In the genomic region with DNA sequence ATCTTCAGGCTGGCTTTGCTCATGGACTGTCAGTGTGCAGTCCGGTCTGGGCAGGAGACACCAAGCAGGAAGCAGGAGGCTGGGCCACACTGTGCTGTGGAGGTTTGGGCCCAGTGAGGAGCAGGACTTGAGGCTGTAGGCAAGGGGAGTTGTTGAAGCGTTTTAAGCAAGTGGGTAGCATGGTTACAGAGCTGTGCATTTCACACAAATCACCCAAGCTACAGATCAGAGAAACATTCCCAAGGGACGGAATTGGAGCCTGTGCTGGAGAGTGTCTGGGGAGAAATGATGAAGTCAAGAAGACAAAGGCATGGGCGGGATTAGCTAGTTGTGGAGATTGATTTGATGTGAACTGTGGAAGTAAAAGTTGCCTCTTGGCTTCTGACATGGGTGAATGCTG, we compare ENCODE assay signal across 29 cellular contexts.
DNase-seq lines count a peak whose midpoint lies in the region; TF ChIP-seq lines count a peak whose summit lies in the region.
"Had no signal": no experiment of that assay in that cellular context is flagged by ENCODE, and none has a peak within 500 bp of the region (broad histone marks: within the 10 kb centered on the region; RNA-seq: fewer than 3 reads in every experiment).

No MANE protein-coding gene starts in this region.

- H3K27ac ChIP-seq in mammary epithelial cell (ENCODE audit: insufficient read depth, low read depth, low read length): no peak overlapping the region
- no peak overlapping the region for H3K27ac ChIP-seq in breast epithelium
- no peak overlapping the region for H3K27ac ChIP-seq in spleen
- H3K27ac ChIP-seq in tibial artery: no peak overlapping the region
- H3K27ac ChIP-seq: cardiac muscle cell, prostate gland, right lobe of liver, transverse colon had no signal

- dilution Hi-C loops in mammary epithelial cell (cut with HindIII; ENCODE audit: low sequenced_read_pairs): loop anchor here (10.0 kb wide), 1 partner anchor 82 kb away; no protein-coding TSS in a partner anchor

- no peaks in the 10 kb centered on the region for H3K9me3 Mint-ChIP-seq in activated naive CD8-positive, alpha-beta T cell treated with anti-CD3 and anti-CD28 coated beads for 36 hours
- H3K9me3 Mint-ChIP-seq: activated CD4-positive, alpha-beta memory T cell treated with anti-CD3 and anti-CD28 coated beads for 36 hours; activated naive CD4-positive, alpha-beta T cell treated with anti-CD3 and anti-CD28 coated beads, Interleukin-2, amount 50 U/mL, for 72 hours; naive thymus-derived CD8-positive, alpha-beta T cell had no signal

- H3K36me3 Mint-ChIP-seq in activated naive CD8-positive, alpha-beta T cell treated with anti-CD3 and anti-CD28 coated beads for 36 hours: no peaks in the 10 kb centered on the region
- H3K36me3 Mint-ChIP-seq: activated CD4-positive, alpha-beta memory T cell treated with anti-CD3 and anti-CD28 coated beads for 36 hours; activated naive CD4-positive, alpha-beta T cell treated with anti-CD3 and anti-CD28 coated beads, Interleukin-2, amount 50 U/mL, for 72 hours had no signal

- TF ChIP-seq POLR2A in breast epithelium (IDR thresholded peaks at IDR 0.05): no peak
- TF ChIP-seq POLR2A in spleen (IDR thresholded peaks at IDR 0.05): no peak

- BruUV-seq in mammary epithelial cell (replicated peaks; lab: Mats Ljungman, UMichigan): no TSS peak

- H3K4me1 Mint-ChIP-seq in activated naive CD8-positive, alpha-beta T cell treated with anti-CD3 and anti-CD28 coated beads for 36 hours: no peaks in the 10 kb centered on the region

- H3K36me3 ChIP-seq in mammary epithelial cell (ENCODE audit: insufficient read depth, low read length) (no peaks in the 10 kb centered on the region), breast epithelium (no peaks in the 10 kb centered on the region), spleen (peaks cover 0 to 2% (median 0%) of the 10 kb centered on the region in 6 donors), tibial artery (no peaks in the 10 kb centered on the region)
- H3K36me3 ChIP-seq: cardiac muscle cell, prostate gland, right lobe of liver, transverse colon had no signal

- no peaks in the 10 kb centered on the region for H3K79me2 ChIP-seq in mammary epithelial cell (ENCODE audit: insufficient read depth, low read length)

- H3K4me2 ChIP-seq in mammary epithelial cell (ENCODE audit: insufficient read depth, low read depth, low read length): peak overlapping the region; percentile 3

- 98% methylated on average over 4 of the region's 4 CpGs for WGBS in mammary epithelial cell (ENCODE audit: low coverage, missing lambda C conversion rate)
- WGBS in spleen, 5 donors: 80 to 92% (median 89%) methylated on average over 4 of the region's 4 CpGs

- CTCF ChIA-PET in mammary epithelial cell (lab: Charles Lee; ENCODE audit: low non-redundant PET): no interaction called here

- in situ Hi-C loops in mammary epithelial cell (cut with MboI; ENCODE audit: low sequenced_read_pairs in 2 of 2): loop anchor here in 1 of 2 donors (10.0 kb wide), 1 partner anchor 152 kb away; a partner anchor contains a TSS

- H3K9me3 ChIP-seq in mammary epithelial cell (replicated peaks; ENCODE audit: insufficient read depth, low read length) (no peaks in the 10 kb centered on the region), breast epithelium (no peaks in the 10 kb centered on the region), spleen (no peaks in the 10 kb centered on the region), tibial artery (no peaks in the 10 kb centered on the region)
- H3K9me3 ChIP-seq: prostate gland, right lobe of liver, transverse colon had no signal

- H3K4me3 ChIP-seq in mammary epithelial cell (replicated peaks in 1 of 3; ENCODE audit: insufficient read depth in 1 of 3, low read depth in 2 of 3, low read length in 3 of 3) (no peak overlapping the region), breast epithelium (no peak overlapping the region), spleen (no peak overlapping the region), tibial artery (no peak overlapping the region)
- H3K4me3 ChIP-seq: cardiac muscle cell, prostate gland, right lobe of liver, transverse colon had no signal

- peaks cover 10% of the 10 kb centered on the region for H3K4me1 ChIP-seq in mammary epithelial cell (ENCODE audit: insufficient read depth, low read length)
- no peaks in the 10 kb centered on the region for H3K4me1 ChIP-seq in breast epithelium
- no peaks in the 10 kb centered on the region for H3K4me1 ChIP-seq in spleen
- no peaks in the 10 kb centered on the region for H3K4me1 ChIP-seq in tibial artery
- H3K4me1 ChIP-seq: prostate gland, right lobe of liver, transverse colon had no signal

- peak overlapping the region; percentile 29 for H2AFZ ChIP-seq in mammary epithelial cell (ENCODE audit: low read depth, low read length)

- intact Hi-C loops in mammary epithelial cell (cut with micrococcal nuclease) (no loop called here), breast epithelium (cut with DNase I; ENCODE audit: low total_unique reads) (no loop called here), spleen (cut with DNase I; ENCODE audit: low total_unique reads) (no loop called here), tibial artery (cut with DNase I; ENCODE audit: low total_unique reads) (no loop called here)

- H4K20me1 ChIP-seq in mammary epithelial cell (ENCODE audit: insufficient read depth, low read length): no peaks in the 10 kb centered on the region

- H3K9ac ChIP-seq in mammary epithelial cell (ENCODE audit: insufficient read depth, low read length): no peak overlapping the region

- H3K27ac Mint-ChIP-seq in activated naive CD8-positive, alpha-beta T cell treated with anti-CD3 and anti-CD28 coated beads for 36 hours: no peak overlapping the region
- H3K27ac Mint-ChIP-seq: activated CD4-positive, alpha-beta memory T cell treated with anti-CD3 and anti-CD28 coated beads for 36 hours; activated naive CD4-positive, alpha-beta T cell treated with anti-CD3 and anti-CD28 coated beads, Interleukin-2, amount 50 U/mL, for 72 hours; B cell had no signal

- TF ChIP-seq CTCF in mammary epithelial cell (conservative IDR thresholded peaks at IDR 0.05 in 1 of 2, IDR thresholded peaks at IDR 0.05 in 1 of 2; ENCODE audit: extremely low read depth in 1 of 2, insufficient read depth in 1 of 2, low read depth in 1 of 2, low read length in 2 of 2) (no peak), breast epithelium (IDR thresholded peaks at IDR 0.05) (no peak), spleen (IDR thresholded peaks at IDR 0.05 in 8 of 11, conservative IDR thresholded peaks at IDR 0.05 in 3 of 11) (no peak), tibial artery (IDR thresholded peaks at IDR 0.05) (no peak)

- no peaks in the 10 kb centered on the region for H3K27me3 Mint-ChIP-seq in activated naive CD8-positive, alpha-beta T cell treated with anti-CD3 and anti-CD28 coated beads for 36 hours
- H3K27me3 Mint-ChIP-seq: activated CD4-positive, alpha-beta memory T cell treated with anti-CD3 and anti-CD28 coated beads for 36 hours; B cell; naive thymus-derived CD8-positive, alpha-beta T cell had no signal

- DNase-seq in mammary epithelial cell (no peak), breast epithelium (ENCODE audit: low spot score in 2 of 2) (no peak), NCI-H2107 (lab: John Stamatoyannopoulos, UW) (peak; percentile 72), ecto neural progenitor cell (ENCODE audit: low spot score) (peak; percentile 33), spleen (peak; percentile 33), tibial artery (no peak), NCI-H2196 treated with DMSO at 0.1 percent for 48 hours (lab: John Stamatoyannopoulos, UW; ENCODE audit: unreplicated experiment) (no peak)
- DNase-seq in activated naive CD8-positive, alpha-beta T cell treated with anti-CD3 and anti-CD28 coated beads for 36 hours: no peak
- DNase-seq: ACHN; activated CD4-positive, alpha-beta memory T cell treated with anti-CD3 and anti-CD28 coated beads for 36 hours; anterior cingulate cortex; cortex of kidney; foreskin fibroblast; HCEC 1CT; Kasumi-1; kidney glomerular epithelial cell; naive thymus-derived CD8-positive, alpha-beta T cell; NCI-H1417 treated with DMSO at 0.1 percent for 48 hours; NCI-H2081 treated with DMSO at 0.1 percent for 48 hours; NCI-H524; nucleus accumbens; Right ventricle myocardium superior; stimulated activated CD4-positive, alpha-beta T cell treated with anti-CD3 and anti-CD28 coated beads, Interleukin-4, amount 100 ng/mL, for 1 hour; transverse colon had no signal

- no peaks in the 10 kb centered on the region for H3K27me3 ChIP-seq in mammary epithelial cell (ENCODE audit: insufficient read depth, low read length)
- no peaks in the 10 kb centered on the region for H3K27me3 ChIP-seq in breast epithelium
- H3K27me3 ChIP-seq in spleen (replicated peaks in 1 of 7): no peaks in the 10 kb centered on the region
- peaks cover 0 to 5% of the 10 kb centered on the region in 2 donors for H3K27me3 ChIP-seq in tibial artery
- H3K27me3 ChIP-seq: cardiac muscle cell, right lobe of liver, transverse colon had no signal

- H3K4me3 Mint-ChIP-seq in activated naive CD8-positive, alpha-beta T cell treated with anti-CD3 and anti-CD28 coated beads for 36 hours: no peak overlapping the region
- H3K4me3 Mint-ChIP-seq: activated CD4-positive, alpha-beta memory T cell treated with anti-CD3 and anti-CD28 coated beads for 36 hours; B cell; naive thymus-derived CD8-positive, alpha-beta T cell had no signal

Comparison
In these comparisons a context has a peak if more than half of its experiments do, and no peak if none do; other contexts are left out.
1. DNase-seq: peak in NCI-H2107 (single experiment), ecto neural progenitor cell (single experiment) and spleen (single experiment); none in mammary epithelial cell (single experiment), breast epithelium (0 of 2), activated naive CD8-positive, alpha-beta T cell treated with anti-CD3 and anti-CD28 coated beads for 36 hours (single experiment), tibial artery (0 of 2) and NCI-H2196 treated with DMSO at 0.1 percent for 48 hours (single experiment).